8 cellular contexts compared by ENCODE assay signal in the genomic region with DNA sequence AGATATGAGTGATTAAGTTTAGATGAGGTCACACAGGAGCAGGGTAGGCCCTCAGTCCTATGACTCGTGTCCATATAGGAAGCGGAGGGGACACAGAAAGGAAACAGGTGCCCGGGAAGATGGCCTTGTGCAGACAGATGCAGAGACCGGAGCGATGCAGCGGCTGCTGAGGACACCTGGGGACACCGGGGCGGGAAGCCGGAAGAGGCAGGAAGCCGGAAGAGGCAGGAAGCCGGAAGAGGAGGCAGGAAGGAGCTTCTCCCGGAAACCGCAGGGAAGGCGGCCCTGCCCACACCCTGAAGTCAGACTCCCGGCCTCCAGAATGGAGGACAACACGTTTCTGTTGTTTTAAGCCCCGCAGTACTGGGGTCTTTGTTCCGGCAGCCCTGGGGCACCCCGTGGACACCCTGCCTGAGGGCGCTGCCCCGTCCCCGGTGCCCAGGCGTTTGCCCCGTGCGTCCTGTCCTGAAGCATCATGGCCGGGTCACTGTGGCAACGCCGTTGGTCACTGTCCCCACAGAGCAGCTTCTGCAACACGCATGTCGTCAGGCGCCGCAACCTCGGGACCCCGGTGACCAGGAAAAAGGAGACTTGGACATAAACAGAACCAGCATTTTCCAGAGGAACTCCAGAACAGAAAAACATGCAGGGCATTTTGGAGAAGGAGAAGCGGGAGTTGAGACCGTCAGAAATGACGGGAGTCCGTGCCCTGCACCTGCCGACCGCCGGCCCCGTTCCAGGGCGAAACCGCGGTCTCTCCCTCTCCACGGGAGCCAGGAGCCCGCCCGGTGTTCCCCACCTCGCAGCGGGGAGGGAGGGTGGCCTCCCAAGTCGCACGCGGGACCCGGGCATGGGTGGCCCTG.
DNase-seq lines count a peak whose midpoint lies in the region; ATAC-seq, FAIRE-seq and TF ChIP-seq lines count a peak whose summit lies in the region.

No MANE protein-coding gene starts in this region.

- TF ChIP-seq EP300 in esophagus muscularis mucosa (IDR thresholded peaks at IDR 0.05), result no peak

- H3K9me3 ChIP-seq in HUES64 (ENCODE audit: insufficient read depth, low read depth, low read length) (no peaks in the 10 kb centered on the region), T-helper 17 cell (ENCODE audit: control insufficient read depth, low read length, poor library complexity, severe bottlenecking) (no peaks in the 10 kb centered on the region), esophagus muscularis mucosa (no peaks in the 10 kb centered on the region)

- no peak for FAIRE-seq in GM12892 (lab: Jason Lieb, UNC)

- peaks cover 37% of the 10 kb centered on the region for H3K27me3 Mint-ChIP-seq in T-helper 17 cell

- H3K4me1 ChIP-seq in HUES64 (ENCODE audit: insufficient read depth, low read length), result no peaks in the 10 kb centered on the region
- peaks cover 4 to 15% (median 7%) of the 10 kb centered on the region in 4 donors for H3K4me1 ChIP-seq in esophagus muscularis mucosa

- peaks cover 11% of the 10 kb centered on the region for H3K4me1 Mint-ChIP-seq in T-helper 17 cell

- no peak for DNase-seq in T-helper 17 cell
- peak; percentile 87 for DNase-seq in esophagus muscularis mucosa (ENCODE audit: extremely low spot score)
- DNase-seq in stimulated activated CD4-positive, alpha-beta T cell treated with anti-CD3 and anti-CD28 coated beads, TNF-alpha, amount 100 ng/mL, for 4 hours (ENCODE audit: low read depth in 3 of 3), result peak in 2 of 3 experiments; percentile 6 to 21
- DNase-seq in SIG-M5 treated with dmso at 0.1 percent for 504 hours (lab: John Stamatoyannopoulos, UW; ENCODE audit: unreplicated experiment), result no peak
- no peak for DNase-seq in HCEC 1CT
- no peak for DNase-seq in GM12892 (ENCODE audit: insufficient read length)
- no peak for DNase-seq in GM19238 (ENCODE audit: insufficient read length, low spot score)

- H3K36me3 Mint-ChIP-seq in T-helper 17 cell (ENCODE audit: low read depth), result peaks cover 3% of the 10 kb centered on the region

- peak overlapping the region; percentile 35 for H3K4me3 ChIP-seq in HUES64 (ENCODE audit: low read length)
- peak overlapping the region; percentile 27 to 51 (median 33) for H3K4me3 ChIP-seq in esophagus muscularis mucosa

- H3K27me3 ChIP-seq in HUES64 (ENCODE audit: insufficient read depth, low read length), result peaks cover 42% of the 10 kb centered on the region
- peaks cover 4 to 75% (median 16%) of the 10 kb centered on the region in 4 donors for H3K27me3 ChIP-seq in esophagus muscularis mucosa

- H3K27ac ChIP-seq in HUES64 (ENCODE audit: low read depth, low read length) (no peak overlapping the region), esophagus muscularis mucosa (replicated peaks in 1 of 4) (no peak overlapping the region)

- no peak overlapping the region for H3K9ac ChIP-seq in HUES64 (ENCODE audit: low read depth, low read length)

- intact Hi-C loops in esophagus muscularis mucosa (cut with DNase I), result no loop called here

- ATAC-seq in T-helper 17 cell, result peak; percentile 29

- H3K36me3 ChIP-seq in HUES64 (ENCODE audit: insufficient read depth, low read length), result no peaks in the 10 kb centered on the region
- H3K36me3 ChIP-seq in esophagus muscularis mucosa, result no peaks in the 10 kb centered on the region

- peak overlapping the region; percentile 51 for H3K27ac Mint-ChIP-seq in T-helper 17 cell

- TF ChIP-seq CTCF in esophagus muscularis mucosa (IDR thresholded peaks at IDR 0.05), result no peak

- 41% methylated on average over 54 of the region's 54 CpGs for WGBS in HUES64
- 35% methylated on average over 21 of the region's 54 CpGs for WGBS in esophagus muscularis mucosa

- peak overlapping the region; percentile 94 for H3K4me3 Mint-ChIP-seq in T-helper 17 cell

- TF ChIP-seq POLR2A in esophagus muscularis mucosa (IDR thresholded peaks at IDR 0.05; ENCODE audit: low read depth) (no peak), GM12892 (IDR thresholded peaks at IDR 0.05; ENCODE audit: low read depth, low read length) (no peak)

Comparison
In these comparisons a context has a peak if more than half of its experiments do, and no peak if none do; other contexts are left out.
1. DNase-seq: peak in esophagus muscularis mucosa (single experiment) and stimulated activated CD4-positive, alpha-beta T cell treated with anti-CD3 and anti-CD28 coated beads, TNF-alpha, amount 100 ng/mL, for 4 hours (2 of 3); none in T-helper 17 cell (0 of 3), SIG-M5 treated with dmso at 0.1 percent for 504 hours (single experiment), HCEC 1CT (single experiment), GM12892 (single experiment) and GM19238 (single experiment).